22 cellular contexts compared by ENCODE assay signal in genomic region chr11:130416537-130416896, GRCh38. TPM values are rescaled to one million over a fixed set of nuclear protein-coding genes. Genes with fewer than 3 reads are reported as not detected.
"Had no signal": no experiment of that assay in that cellular context is flagged by ENCODE, and none has a peak within 500 bp of the region (broad histone marks: within the 10 kb centered on the region; RNA-seq: fewer than 3 reads in every experiment).

No MANE protein-coding gene starts in this region.

- H3K4me1 Mint-ChIP-seq: memory B cell had no signal

- H3K9ac ChIP-seq: parathyroid adenoma had no signal

- H3K36me3 Mint-ChIP-seq: memory B cell; natural killer cell; stimulated activated effector memory CD8-positive, alpha-beta T cell treated with anti-CD3 and anti-CD28 coated beads, Interleukin-12 subunit alpha, Interleukin-12 subunit beta, amount 100 ng/mL, for 72 hours had no signal

- H3K4me3 Mint-ChIP-seq: effector memory CD8-positive, alpha-beta T cell; memory B cell; natural killer cell; stimulated activated effector memory CD8-positive, alpha-beta T cell treated with anti-CD3 and anti-CD28 coated beads, Interleukin-12 subunit alpha, Interleukin-12 subunit beta, amount 100 ng/mL, for 72 hours had no signal

- H3K4me1 ChIP-seq: parathyroid adenoma had no signal

- H3K4me3 ChIP-seq: lung, right atrium auricular region, sigmoid colon, thoracic aorta, tibial nerve, upper lobe of left lung had no signal

- H3K36me3 ChIP-seq: right atrium auricular region, thoracic aorta, upper lobe of left lung had no signal

- H3K9me3 Mint-ChIP-seq: effector memory CD8-positive, alpha-beta T cell; memory B cell; natural killer cell; stimulated activated effector memory CD8-positive, alpha-beta T cell treated with anti-CD3 and anti-CD28 coated beads, Interleukin-12 subunit alpha, Interleukin-12 subunit beta, amount 100 ng/mL, for 72 hours had no signal

- H2AFZ ChIP-seq: parathyroid adenoma had no signal

- H3K27me3 ChIP-seq: right atrium auricular region, sigmoid colon, tibial nerve, upper lobe of left lung had no signal

- H3K27ac Mint-ChIP-seq: effector memory CD8-positive, alpha-beta T cell; memory B cell; natural killer cell; progenitor cell of endocrine pancreas; stimulated activated effector memory CD8-positive, alpha-beta T cell treated with anti-CD3 and anti-CD28 coated beads, Interleukin-12 subunit alpha, Interleukin-12 subunit beta, amount 100 ng/mL, for 72 hours had no signal

- H3K27ac ChIP-seq: parathyroid adenoma, right atrium auricular region, sigmoid colon, thoracic aorta had no signal

- H3K9me3 ChIP-seq: right atrium auricular region, sigmoid colon, thoracic aorta, tibial nerve, upper lobe of left lung had no signal

- DNase-seq: cortex of kidney; effector memory CD8-positive, alpha-beta T cell; natural killer cell; sigmoid colon; stimulated activated CD4-positive, alpha-beta T cell treated with anti-CD3 and anti-CD28 coated beads, Interleukin-2, amount 100 ng/mL, for 24 hours; stimulated activated CD4-positive, alpha-beta T cell treated with anti-CD3 and anti-CD28 coated beads, Interleukin-4, amount 100 ng/mL, for 24 hours; stimulated activated naive CD4-positive, alpha-beta T cell treated with Interleukin-2 at 50 U/mL for 16 hours had no signal

- ATAC-seq: effector memory CD8-positive, alpha-beta T cell; left lobe of liver; natural killer cell; stimulated activated effector memory CD8-positive, alpha-beta T cell treated with anti-CD3 and anti-CD28 coated beads, Interleukin-12 subunit alpha, Interleukin-12 subunit beta, amount 100 ng/mL, for 72 hours had no signal

RNA-seq across cellular contexts. Expression of gene ADAMTS8, which starts 11.9 kb away (rescaled TPM):
- total RNA-seq: dermis microvascular lymphatic vessel endothelial cell, fibroblast of villous mesenchyme, mononuclear cell, natural killer cell, osteoblast had no signal
- polyA plus RNA-seq: keratinocyte had no signal

RNA-seq across cellular contexts. Expression of gene ADAMTS15, which starts 31.9 kb away (rescaled TPM):
- total RNA-seq: mononuclear cell had no signal
